ENCODE assay signal across 1 cellular context in genomic region chr19:1406818-1407661, GRCh38.
A peak's percentile ranks its signal among the peaks of the same experiment; 100 is the strongest.
TF ChIP-seq lines count a peak whose summit lies in the region.

DAZAP1 (plus strand) TSS chr19:1407586; CDS start chr19:1407774, 188 bp downstream.

TF ChIP-seq in HepG2, 621 proteins besides CTCF, POLR2A, EP300 and RAD21 (continued from another document and continues in another):
- TF ChIP-seq ELK4 (CRISPR knock-in tag; IDR thresholded peaks at IDR 0.05; ENCODE audit: borderline replicate concordance) (no peak), ZNF616 (CRISPR knock-in tag; IDR thresholded peaks at IDR 0.05; ENCODE audit: low read depth) (no peak), THAP7 (CRISPR knock-in tag; IDR thresholded peaks at IDR 0.05) (no peak), MED8 (CRISPR knock-in tag; IDR thresholded peaks at IDR 0.05; ENCODE audit: insufficient replicate concordance) (no peak), AHDC1 (CRISPR knock-in tag; IDR thresholded peaks at IDR 0.05; ENCODE audit: borderline replicate concordance) (no peak), RARA (CRISPR knock-in tag; IDR thresholded peaks at IDR 0.05) (no peak), SNAPC4 (CRISPR knock-in tag; IDR thresholded peaks at IDR 0.05) (no peak), FOXA1 (IDR thresholded peaks at IDR 0.05) (no peak), FOXA1 (CRISPR knock-in tag; IDR thresholded peaks at IDR 0.05) (no peak), HDAC6 (IDR thresholded peaks at IDR 0.05; ENCODE audit: low read depth, low read length) (no peak), ZBTB39 (CRISPR knock-in tag; IDR thresholded peaks at IDR 0.05) (no peak), NR2F2 (IDR thresholded peaks at IDR 0.05; ENCODE audit: borderline replicate concordance, low read depth) (no peak), KAT7 (CRISPR knock-in tag; IDR thresholded peaks at IDR 0.05; ENCODE audit: borderline replicate concordance) (no peak), ZNF407 (CRISPR knock-in tag; IDR thresholded peaks at IDR 0.05; ENCODE audit: not compliant biosample characterization) (no peak), CREB1 (IDR thresholded peaks at IDR 0.05) (peak; percentile 70), CREB1 (CRISPR knock-in tag; IDR thresholded peaks at IDR 0.05) (no peak), ZBED4 (CRISPR knock-in tag; IDR thresholded peaks at IDR 0.05; ENCODE audit: borderline replicate concordance) (no peak), RNF2 (conservative IDR thresholded peaks at IDR 0.05; ENCODE audit: low read depth) (no peak), ZKSCAN5 (CRISPR knock-in tag; IDR thresholded peaks at IDR 0.05) (no peak), IRF1 (CRISPR knock-in tag; IDR thresholded peaks at IDR 0.05; ENCODE audit: low read depth) (no peak), GABPB1 (CRISPR knock-in tag; IDR thresholded peaks at IDR 0.05) (peak; percentile 84), ZNF350 (CRISPR knock-in tag; IDR thresholded peaks at IDR 0.05; ENCODE audit: borderline replicate concordance, low read depth) (no peak), ZFP36L1 (CRISPR knock-in tag; IDR thresholded peaks at IDR 0.05) (no peak)
